21 cellular contexts compared by ENCODE assay signal in genomic region chr11:67251841-67252240, GRCh38. TPM values are rescaled to one million over a fixed set of nuclear protein-coding genes. Genes with fewer than 3 reads are reported as not detected.
DNase-seq lines count a peak whose midpoint lies in the region; ATAC-seq, FAIRE-seq and TF ChIP-seq lines count a peak whose summit lies in the region.
"Had no signal": no experiment of that assay in that cellular context is flagged by ENCODE, and none has a peak within 500 bp of the region (broad histone marks: within the 10 kb centered on the region; RNA-seq: fewer than 3 reads in every experiment).

No MANE protein-coding gene starts in this region.

- ATAC-seq in CD4-positive, alpha-beta T cell (ENCODE audit: poor library complexity), result no peak
- no peak for ATAC-seq in GM19351 (IDR thresholded peaks at IDR 0.05; ENCODE audit: unreplicated experiment)
- ATAC-seq: left cardiac atrium had no signal

- peak overlapping the region; percentile 39 for H3K27ac Mint-ChIP-seq in CD4-positive, alpha-beta T cell
- H3K27ac Mint-ChIP-seq in Caco-2 (ENCODE audit: unreplicated experiment), result no peak overlapping the region
- H3K27ac Mint-ChIP-seq: activated B cell treated with CpG ODN at 0.5 μM for 24 hours; activated T-helper 2 cell treated with anti-CD3 and anti-CD28 coated beads, Interferon-gamma antibody, Interleukin-2, Interleukin-4, amounts not matched to agents 10 μg/mL and 5 μg/mL and 100 μg/mL, durations not matched to agents 14 hours and 24 hours and 36 hours; neural progenitor cell; progenitor cell of endocrine pancreas had no signal

- H3K36me3 Mint-ChIP-seq in CD4-positive, alpha-beta T cell (ENCODE audit: low read depth), result peaks cover 100% of the 10 kb centered on the region
- H3K36me3 Mint-ChIP-seq in Caco-2 (ENCODE audit: insufficient read depth, unreplicated experiment), result peaks cover 100% of the 10 kb centered on the region

- in situ Hi-C loops in astrocyte of the spinal cord (cut with HindIII; ENCODE audit: low sequenced_read_pairs), result no loop called here

- peaks cover 40% of the 10 kb centered on the region for H3K36me3 ChIP-seq in Caco-2 (ENCODE audit: control insufficient read depth, insufficient read depth, low read length)

- no peaks in the 10 kb centered on the region for H3K27me3 Mint-ChIP-seq in CD4-positive, alpha-beta T cell
- H3K27me3 Mint-ChIP-seq in Caco-2 (ENCODE audit: insufficient read depth, unreplicated experiment), result no peaks in the 10 kb centered on the region
- H3K27me3 Mint-ChIP-seq: activated B cell treated with CpG ODN at 0.5 μM for 24 hours, progenitor cell of endocrine pancreas had no signal

- no peaks in the 10 kb centered on the region for H3K9me3 ChIP-seq in CD4-positive, alpha-beta T cell (ENCODE audit: control insufficient read depth, low read length)
- H3K9me3 ChIP-seq in Caco-2, result no peaks in the 10 kb centered on the region
- H3K9me3 ChIP-seq: esophagus muscularis mucosa had no signal

- no peaks in the 10 kb centered on the region for H3K9me3 Mint-ChIP-seq in CD4-positive, alpha-beta T cell
- no peaks in the 10 kb centered on the region for H3K9me3 Mint-ChIP-seq in Caco-2 (ENCODE audit: unreplicated experiment)
- H3K9me3 Mint-ChIP-seq: activated B cell treated with CpG ODN at 0.5 μM for 24 hours; activated T-helper 2 cell treated with anti-CD3 and anti-CD28 coated beads, Interferon-gamma antibody, Interleukin-2, Interleukin-4, amounts not matched to agents 10 μg/mL and 5 μg/mL and 100 μg/mL, durations not matched to agents 14 hours and 24 hours and 36 hours; neural progenitor cell had no signal

- intact Hi-C loops in CD4-positive, alpha-beta T cell (cut with DNase I, micrococcal nuclease), result no loop called here
- intact Hi-C loops in Caco-2 (cut with micrococcal nuclease; ENCODE audit: unreplicated experiment), result no loop called here

- peaks cover 26% of the 10 kb centered on the region for H3K4me1 ChIP-seq in Caco-2
- H3K4me1 ChIP-seq: neural progenitor cell had no signal

- FAIRE-seq in GM12892 (lab: Jason Lieb, UNC), result no peak
- FAIRE-seq: RCC 7860 had no signal

- DNase-seq in CD4-positive, alpha-beta T cell, result no peak
- DNase-seq in GM12892 (ENCODE audit: insufficient read length), result no peak
- peak; percentile 31 for DNase-seq in astrocyte of the spinal cord (ENCODE audit: low read depth, low spot score)
- peak; percentile 44 for DNase-seq in myocyte (ENCODE audit: low read depth)
- DNase-seq in hippocampal formation (lab: John Stamatoyannopoulos, UW), result no peak
- DNase-seq in Caco-2, result no peak
- DNase-seq: activated B cell treated with CpG ODN at 0.5 μM for 24 hours; amniotic stem cell; central memory CD4-positive, alpha-beta T cell; HCEC 1CT; left cardiac atrium; NCI-H1105 treated with DMSO at 0.1 percent for 48 hours; NCI-H2081; stimulated activated CD4-positive, alpha-beta T cell treated with anti-CD3 and anti-CD28 coated beads, Interleukin-4, amount 100 ng/mL, for 1 hour had no signal

- no TSS peak for BruUV-seq in Caco-2 (replicated peaks; lab: Mats Ljungman, UMichigan)

- no peak for TF ChIP-seq CTCF in CD4-positive, alpha-beta T cell (IDR thresholded peaks at IDR 0.05)
- TF ChIP-seq CTCF in astrocyte of the spinal cord (IDR thresholded peaks at IDR 0.05; ENCODE audit: low read depth, low read length) (no peak), Caco-2 (IDR thresholded peaks at IDR 0.05; ENCODE audit: insufficient read depth in 1 of 2, low read depth in 1 of 2, low read length in 1 of 2, severe bottlenecking in 1 of 2, unreplicated experiment in 1 of 2) (no peak)

- no peaks in the 10 kb centered on the region for H3K27me3 ChIP-seq in CD4-positive, alpha-beta T cell (ENCODE audit: control insufficient read depth, insufficient read depth, low read length)
- H3K27me3 ChIP-seq in Caco-2 (replicated peaks; ENCODE audit: control insufficient read depth, insufficient read depth, low read length), result no peaks in the 10 kb centered on the region
- H3K27me3 ChIP-seq: esophagus muscularis mucosa, neural progenitor cell had no signal

- H3K4me1 Mint-ChIP-seq in CD4-positive, alpha-beta T cell (ENCODE audit: low read depth), result peaks cover 54% of the 10 kb centered on the region
- H3K4me1 Mint-ChIP-seq in Caco-2 (ENCODE audit: low read depth, unreplicated experiment), result peaks cover 27% of the 10 kb centered on the region
- H3K4me1 Mint-ChIP-seq: neural progenitor cell had no signal

- no peak overlapping the region for H3K4me3 Mint-ChIP-seq in CD4-positive, alpha-beta T cell
- H3K4me3 Mint-ChIP-seq in Caco-2 (ENCODE audit: unreplicated experiment), result no peak overlapping the region
- H3K4me3 Mint-ChIP-seq: activated B cell treated with CpG ODN at 0.5 μM for 24 hours, neural progenitor cell had no signal

- 0 out of 2 replicates have a peak, but pooled peaks have one; percentile 41 for TF ChIP-seq POLR2A in GM12892 (IDR thresholded peaks at IDR 0.05; ENCODE audit: low read depth, low read length)

- CTCF ChIA-PET in CD4-positive, alpha-beta T cell (lab: Charles Lee), result interaction anchor here (2.0 to 4.7 kb wide), 2 partner anchors 11 to 66 kb away, joined by 4 to 22 read pairs; no protein-coding TSS in a partner anchor
- CTCF ChIA-PET in Caco-2 (lab: Charles Lee), result interaction anchor here (1.7 kb wide), 1 partner anchor 10 kb away, joined by 4 read pairs; no protein-coding TSS in a partner anchor

- POLR2A ChIA-PET in CD4-positive, alpha-beta T cell (lab: Charles Lee), result interaction anchor here (0.7 to 5.3 kb wide), 5 partner anchors 8 to 102 kb away, joined by 3 to 56 read pairs (median 7); partner anchors contain the start of genes ANKRD13D and POLD4
- POLR2A ChIA-PET in Caco-2 (lab: Charles Lee), result interaction anchor here (0.9 kb wide), 1 partner anchor 11 kb away, joined by 3 read pairs; no protein-coding TSS in a partner anchor

- no peak overlapping the region for H3K27ac ChIP-seq in CD4-positive, alpha-beta T cell (ENCODE audit: low read depth, low read length)
- H3K27ac ChIP-seq: neural progenitor cell had no signal

- H3K4me3 ChIP-seq in astrocyte of the spinal cord (ENCODE audit: low read depth, low read length) (no peak overlapping the region), Caco-2 (ENCODE audit: low read depth, low read length) (no peak overlapping the region)
- H3K4me3 ChIP-seq: esophagus muscularis mucosa, neural progenitor cell, smooth muscle cell had no signal

RNA-seq across cellular contexts. Expression of gene GRK2, which starts 14.4 kb away (rescaled TPM):
- 100 to 1,000 TPM; 309 to 325 TPM for total RNA-seq in CD4-positive, alpha-beta T cell
- polyA plus RNA-seq in GM12892 (2012; ENCODE audit: missing spikeins), result 131 TPM
- total RNA-seq in myocyte, result 101 TPM in 2 replicates
- polyA plus RNA-seq in myocyte (2012), result 56.3 TPM
- 113 and 120 TPM in 2 replicates for total RNA-seq in Caco-2 (2022)

RNA-seq across cellular contexts. Expression of gene ANKRD13D, which starts 37.3 kb away (rescaled TPM):
- 100 to 1,000 TPM; 160 to 161 TPM for total RNA-seq in CD4-positive, alpha-beta T cell
- polyA plus RNA-seq in GM12892 (2012; ENCODE audit: missing spikeins), result 22.1 TPM
- 18.6 and 24.5 TPM in 2 replicates for total RNA-seq in myocyte
- 34.4 TPM for polyA plus RNA-seq in myocyte (2012)
- total RNA-seq in Caco-2 (2022), result 83.3 and 88.6 TPM in 2 replicates

RNA-seq across cellular contexts. Expression of gene SSH3, which starts 51.5 kb away (rescaled TPM):
- total RNA-seq in CD4-positive, alpha-beta T cell, result 1 to 10 TPM; 8.5 to 8.8 TPM
- 0.30 TPM for polyA plus RNA-seq in GM12892 (2012; ENCODE audit: missing spikeins)
- total RNA-seq in myocyte (17.7 and 18.3 TPM in 2 replicates), Caco-2 (2022) (81.2 and 89.6 TPM in 2 replicates)
- polyA plus RNA-seq in myocyte (2012), result 18.2 TPM

Comparison
In these comparisons a context has a peak if more than half of its experiments do, and no peak if none do; other contexts are left out.
1. DNase-seq: peak in astrocyte of the spinal cord (single experiment) and myocyte (single experiment); none in CD4-positive, alpha-beta T cell (0 of 10), GM12892 (single experiment), hippocampal formation (0 of 2) and Caco-2 (0 of 2).